Comparison of ENCODE assay signal across 12 cellular contexts in the genomic region with DNA sequence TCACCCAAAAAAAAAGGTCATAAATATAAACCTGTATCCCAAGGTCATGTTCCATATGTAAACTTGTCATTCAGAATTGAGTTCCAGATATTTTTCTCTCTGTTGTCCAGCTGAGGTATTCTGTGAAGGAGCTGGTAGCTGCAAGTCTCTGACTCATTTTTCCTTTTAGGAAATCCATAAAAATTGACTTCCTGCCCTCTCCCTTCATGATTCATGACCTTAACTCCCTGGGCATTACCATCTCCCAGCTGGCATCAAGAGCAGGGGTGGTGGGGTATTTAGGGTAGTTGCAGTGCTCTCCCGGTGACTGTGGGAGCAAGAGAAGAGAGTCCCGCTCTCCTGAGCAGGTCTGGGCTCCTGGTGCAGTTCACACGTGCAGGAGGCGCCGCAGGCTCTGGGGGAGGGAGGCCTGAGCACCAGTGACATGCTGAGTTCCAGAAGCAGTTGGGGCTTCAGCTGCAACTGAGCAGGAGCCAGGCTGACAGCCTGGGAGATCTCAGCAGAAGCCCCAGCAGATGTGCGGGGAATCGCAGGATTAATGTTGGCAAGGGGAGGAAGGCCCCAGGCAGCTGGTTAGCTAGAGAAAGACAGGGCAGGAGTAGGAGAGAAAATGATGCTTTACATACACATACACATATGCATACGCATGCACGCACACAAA.
A peak's percentile ranks its signal among the peaks of the same experiment; 100 is the strongest.
DNase-seq lines count a peak whose midpoint lies in the region; ATAC-seq, FAIRE-seq and TF ChIP-seq lines count a peak whose summit lies in the region.
"Had no signal": no experiment of that assay in that cellular context is flagged by ENCODE, and none has a peak within 500 bp of the region (broad histone marks: within the 10 kb centered on the region; RNA-seq: fewer than 3 reads in every experiment).

No MANE protein-coding gene starts in this region.

- no peak overlapping the region for H3K4me2 ChIP-seq in mesenchymal stem cell (ENCODE audit: low read length, poor library complexity, severe bottlenecking)

- H2AFZ ChIP-seq in mesenchymal stem cell (ENCODE audit: low read depth, low read length) = no peak overlapping the region

- in situ Hi-C loops in astrocyte of the spinal cord (cut with HindIII; ENCODE audit: low sequenced_read_pairs) = no loop called here

- no peak overlapping the region for H2AK5ac ChIP-seq in mesenchymal stem cell (ENCODE audit: low read length, severe bottlenecking)

- no peak for TF ChIP-seq CTCF in astrocyte of the spinal cord (IDR thresholded peaks at IDR 0.05; ENCODE audit: low read depth, low read length)

- H3K9me3 ChIP-seq in mesenchymal stem cell (ENCODE audit: control insufficient read depth, low read length) = no peaks in the 10 kb centered on the region
- H3K9me3 ChIP-seq: esophagus squamous epithelium, left lung, psoas muscle had no signal

- no peak overlapping the region for H3K9ac ChIP-seq in mesenchymal stem cell (ENCODE audit: low read length)

- H3K18ac ChIP-seq in mesenchymal stem cell (ENCODE audit: low read depth in 1 of 2, low read length in 2 of 2) = no peak overlapping the region

- no peak overlapping the region for H3K4ac ChIP-seq in mesenchymal stem cell (ENCODE audit: low read depth in 1 of 2, low read length in 2 of 2)

- DNase-seq in Ammon's horn (ENCODE audit: low spot score) (peak; percentile 35), HTR-8/SVneo (ENCODE audit: insufficient read length, low spot score) (peak; percentile 34), astrocyte of the spinal cord (ENCODE audit: low read depth, low spot score) (peak; percentile 14), mesenchymal stem cell (peak; percentile 55), DMS79 treated with DMSO at 0.1 percent for 48 hours (lab: John Stamatoyannopoulos, UW) (no peak)
- no peak for DNase-seq in activated CD4-positive, alpha-beta T cell treated with anti-CD3 and anti-CD28 coated beads, Interleukin-2, amount 50 U/mL, for 48 hours
- DNase-seq: activated CD4-positive, alpha-beta T cell treated with anti-CD3 and anti-CD28 coated beads, Interleukin-2, amount 50 U/mL, for 4 hours; esophagus squamous epithelium; left lung; psoas muscle had no signal

- H3K36me3 ChIP-seq in mesenchymal stem cell (ENCODE audit: control insufficient read depth in 1 of 2, insufficient read depth in 2 of 2, low read depth in 1 of 2, low read length in 2 of 2) = peaks cover 5 to 34% of the 10 kb centered on the region in 2 experiments

- peaks cover 10% of the 10 kb centered on the region for H3K79me1 ChIP-seq in mesenchymal stem cell (replicated peaks; ENCODE audit: low read length, poor library complexity, severe bottlenecking)

- no peak overlapping the region for H2BK120ac ChIP-seq in mesenchymal stem cell (ENCODE audit: low read depth, low read length)

- H3K27ac ChIP-seq in mesenchymal stem cell (ENCODE audit: low read length, poor library complexity, severe bottlenecking) = no peak overlapping the region
- H3K27ac ChIP-seq: esophagus squamous epithelium, left lung, psoas muscle had no signal

- 60% methylated on average over 7 of the region's 9 CpGs for WGBS in mesenchymal stem cell

- H3K23ac ChIP-seq in mesenchymal stem cell (ENCODE audit: low read length in 2 of 2) = peak overlapping the region in 1 of 2 experiments; percentile 51

- H4K91ac ChIP-seq in mesenchymal stem cell (ENCODE audit: low read length) = no peak overlapping the region

- no peaks in the 10 kb centered on the region for H3K27me3 ChIP-seq in mesenchymal stem cell (ENCODE audit: control insufficient read depth in 1 of 2, insufficient read depth in 1 of 2, low read length in 2 of 2)
- H3K27me3 ChIP-seq: esophagus squamous epithelium, left lung had no signal

- no peak overlapping the region for H2BK5ac ChIP-seq in mesenchymal stem cell (ENCODE audit: low read depth, low read length, poor library complexity, severe bottlenecking)

- no peak overlapping the region for H3K14ac ChIP-seq in mesenchymal stem cell (ENCODE audit: low read length in 2 of 2)

- H3K4me3 ChIP-seq in astrocyte of the spinal cord (ENCODE audit: low read depth, low read length) (no peak overlapping the region), mesenchymal stem cell (ENCODE audit: insufficient read depth in 1 of 2, low read depth in 1 of 2, low read length in 2 of 2) (no peak overlapping the region)
- H3K4me3 ChIP-seq: esophagus squamous epithelium, left lung, psoas muscle had no signal

- H2BK12ac ChIP-seq in mesenchymal stem cell (ENCODE audit: low read length in 2 of 2) = peak overlapping the region in 1 of 2 experiments; percentile 61

- ATAC-seq in GM21360 (IDR thresholded peaks at IDR 0.05; ENCODE audit: unreplicated experiment) (no peak), GM18861 (IDR thresholded peaks at IDR 0.05; ENCODE audit: unreplicated experiment) (no peak)
- ATAC-seq: left lung, psoas muscle had no signal

- H3K4me1 ChIP-seq in mesenchymal stem cell (ENCODE audit: control insufficient read depth, insufficient read depth, low read depth, low read length) = peaks cover 19% of the 10 kb centered on the region
- H3K4me1 ChIP-seq: left lung, psoas muscle had no signal

- H4K8ac ChIP-seq in mesenchymal stem cell (ENCODE audit: low read length) = no peak overlapping the region

- no peak overlapping the region for H2BK15ac ChIP-seq in mesenchymal stem cell (ENCODE audit: low read depth, poor library complexity, severe bottlenecking)

- FAIRE-seq in HTR-8/SVneo (lab: Jason Lieb, UNC) = no peak

Comparison
In these comparisons a context has a peak if more than half of its experiments do, and no peak if none do; other contexts are left out.
1. DNase-seq: peak in Ammon's horn (single experiment), HTR-8/SVneo (single experiment), astrocyte of the spinal cord (single experiment) and mesenchymal stem cell (single experiment); none in activated CD4-positive, alpha-beta T cell treated with anti-CD3 and anti-CD28 coated beads, Interleukin-2, amount 50 U/mL, for 48 hours (0 of 2) and DMS79 treated with DMSO at 0.1 percent for 48 hours (single experiment).